ENCODE assay signal across 24 cellular contexts in the genomic region with DNA sequence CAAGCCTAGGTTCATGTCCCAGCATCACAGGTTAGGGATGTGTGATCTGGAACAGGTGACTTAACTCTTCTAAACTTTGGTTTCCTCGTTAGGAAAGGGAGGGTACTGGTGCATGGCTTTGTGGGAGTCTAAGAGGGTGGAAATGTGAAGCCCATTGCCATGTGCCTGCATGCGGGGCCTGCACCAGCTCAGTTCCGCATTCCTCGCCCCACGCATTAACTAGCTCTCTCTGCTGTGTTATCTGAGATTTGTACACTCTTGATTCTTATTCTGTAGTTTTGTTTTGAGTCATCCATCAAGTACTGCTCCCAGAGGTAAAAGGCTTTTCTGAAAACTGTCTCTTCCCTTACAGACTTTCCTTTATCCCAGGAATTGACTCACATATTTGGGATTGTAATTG.
"Had no signal": no experiment of that assay in that cellular context is flagged by ENCODE, and none has a peak within 500 bp of the region (broad histone marks: within the 10 kb centered on the region; RNA-seq: fewer than 3 reads in every experiment).

No MANE protein-coding gene starts in this region.

- H3K36me3 ChIP-seq: cardiac muscle cell, stomach, uterus had no signal

- ATAC-seq: activated T-cell treated with anti-CD3 and anti-CD28 coated beads, Interleukin-2, amount 50 U/mL, for 4 hours; sciatic nerve; stimulated activated memory B cell treated with anti-CD40 and anti-IgM and Interleukin-4, amounts not matched to agents 10 μg/mL and 1 μg/mL and 100 μg/mL, for 72 hours had no signal

- H3K27me3 Mint-ChIP-seq: activated naive CD8-positive, alpha-beta T cell treated with anti-CD3 and anti-CD28 coated beads, Interleukin-2, amount 10 ng/mL, durations not matched to agents 7 days and 5 days; stimulated activated memory B cell treated with anti-CD40 and anti-IgM and Interleukin-4, amounts not matched to agents 10 μg/mL and 1 μg/mL and 100 μg/mL, for 72 hours had no signal

- H3K4me3 Mint-ChIP-seq: activated naive CD8-positive, alpha-beta T cell treated with anti-CD3 and anti-CD28 coated beads, Interleukin-2, amount 10 ng/mL, durations not matched to agents 7 days and 5 days; activated T-cell treated with anti-CD3 and anti-CD28 coated beads, Interleukin-2, amount 50 U/mL, for 4 hours; dendritic cell treated with granulocyte-macrophage colony-stimulating factor and Interleukin-4, amounts not matched to agents 40 ng/mL and 50 ng/mL, for 4 days; immature natural killer cell; stimulated activated memory B cell treated with anti-CD40 and anti-IgM and Interleukin-4, amounts not matched to agents 10 μg/mL and 1 μg/mL and 100 μg/mL, for 72 hours had no signal

- H3K4me2 ChIP-seq: smooth muscle cell had no signal

- FAIRE-seq: endometrium had no signal

- H3K27ac ChIP-seq: cardiac muscle cell, stomach, uterus had no signal

- H3K4me3 ChIP-seq: cardiac muscle cell, smooth muscle cell, stomach, uterus had no signal

- H3K4me1 ChIP-seq: stomach, uterus had no signal

- DNase-seq: activated CD4-positive, alpha-beta T cell treated with anti-CD3 and anti-CD28 coated beads for 1 hour; activated CD4-positive, alpha-beta T cell treated with anti-CD3 and anti-CD28 coated beads, Interleukin-2, amount 50 U/mL, for 4 hours; activated CD8-positive, alpha-beta memory T cell treated with anti-CD3 and anti-CD28 coated beads, Interleukin-2, amount 50 U/mL, for 48 hours; activated naive CD4-positive, alpha-beta T cell treated with Interleukin-2 at 50 U/mL for 16 hours; activated naive CD8-positive, alpha-beta T cell treated with anti-CD3 and anti-CD28 coated beads, Interleukin-2, amount 10 ng/mL, durations not matched to agents 7 days and 5 days; activated T-cell treated with anti-CD3 and anti-CD28 coated beads, Interleukin-2, amount 50 U/mL, for 4 hours; amygdala; effector CD4-positive, alpha-beta T cell; foreskin melanocyte; immature natural killer cell; nucleus accumbens; posterior cingulate gyrus; stimulated activated CD4-positive, alpha-beta T cell treated with anti-CD3 and anti-CD28 coated beads, Interleukin-15, amount 100 ng/mL, for 24 hours; stomach; T-helper 9 cell; trophoblast cell; uterus had no signal

- H3K9me3 ChIP-seq: stomach, uterus had no signal

- H3K27me3 ChIP-seq: cardiac muscle cell, uterus had no signal

- H3K36me3 Mint-ChIP-seq: activated naive CD8-positive, alpha-beta T cell treated with anti-CD3 and anti-CD28 coated beads, Interleukin-2, amount 10 ng/mL, durations not matched to agents 7 days and 5 days; immature natural killer cell; stimulated activated memory B cell treated with anti-CD40 and anti-IgM and Interleukin-4, amounts not matched to agents 10 μg/mL and 1 μg/mL and 100 μg/mL, for 72 hours had no signal

- H3K4me1 Mint-ChIP-seq: activated naive CD8-positive, alpha-beta T cell treated with anti-CD3 and anti-CD28 coated beads, Interleukin-2, amount 10 ng/mL, durations not matched to agents 7 days and 5 days; immature natural killer cell; stimulated activated memory B cell treated with anti-CD40 and anti-IgM and Interleukin-4, amounts not matched to agents 10 μg/mL and 1 μg/mL and 100 μg/mL, for 72 hours had no signal

- H3K9me3 Mint-ChIP-seq: activated naive CD8-positive, alpha-beta T cell treated with anti-CD3 and anti-CD28 coated beads, Interleukin-2, amount 10 ng/mL, durations not matched to agents 7 days and 5 days; dendritic cell treated with granulocyte-macrophage colony-stimulating factor and Interleukin-4, amounts not matched to agents 40 ng/mL and 50 ng/mL, for 4 days; stimulated activated memory B cell treated with anti-CD40 and anti-IgM and Interleukin-4, amounts not matched to agents 10 μg/mL and 1 μg/mL and 100 μg/mL, for 72 hours had no signal

- H3K27ac Mint-ChIP-seq: activated naive CD8-positive, alpha-beta T cell treated with anti-CD3 and anti-CD28 coated beads, Interleukin-2, amount 10 ng/mL, durations not matched to agents 7 days and 5 days; activated T-helper 2 cell treated with anti-CD3 and anti-CD28 coated beads, Interferon-gamma antibody, Interleukin-2, Interleukin-4, amounts not matched to agents 10 μg/mL and 5 μg/mL and 100 μg/mL, durations not matched to agents 14 hours and 24 hours and 36 hours; dendritic cell treated with granulocyte-macrophage colony-stimulating factor and Interleukin-4, amounts not matched to agents 40 ng/mL and 50 ng/mL, for 4 days; immature natural killer cell; stimulated activated memory B cell treated with anti-CD40 and anti-IgM and Interleukin-4, amounts not matched to agents 10 μg/mL and 1 μg/mL and 100 μg/mL, for 72 hours had no signal
